In genomic region chr13:99275093-99275469, GRCh38 we compare ENCODE assay signal across 11 cellular contexts.
DNase-seq lines count a peak whose midpoint lies in the region; ATAC-seq lines count a peak whose summit lies in the region.
"Had no signal": no experiment of that assay in that cellular context is flagged by ENCODE, and none has a peak within 500 bp of the region (broad histone marks: within the 10 kb centered on the region; RNA-seq: fewer than 3 reads in every experiment).

No MANE protein-coding gene starts in this region.

- H3K4me1 Mint-ChIP-seq in effector memory CD8-positive, alpha-beta T cell (ENCODE audit: low read depth in 2 of 2) = peaks cover 68 to 92% of the 10 kb centered on the region in 2 donors

- H3K4me3 Mint-ChIP-seq in effector memory CD8-positive, alpha-beta T cell = peak overlapping the region; percentile 58 to 64

- DNase-seq in ACHN = peak; percentile 20
- peak; percentile 65 for DNase-seq in GM03348 (ENCODE audit: low spot score)
- DNase-seq in T-helper 1 cell = peak in 3 of 5 donors; percentile 24 to 58 (median 31)
- DNase-seq in effector memory CD8-positive, alpha-beta T cell = peak in 2 of 3 experiments; percentile 24 to 29
- no peak for DNase-seq in NCI-H82 treated with DMSO at 0.1 percent for 48 hours (lab: John Stamatoyannopoulos, UW; ENCODE audit: unreplicated experiment)
- no peak for DNase-seq in NCI-H2196 treated with DMSO at 0.1 percent for 48 hours (lab: John Stamatoyannopoulos, UW; ENCODE audit: unreplicated experiment)
- DNase-seq: left colon had no signal

- peaks cover 0 to 2% of the 10 kb centered on the region in 2 donors for H3K9me3 Mint-ChIP-seq in effector memory CD8-positive, alpha-beta T cell

- ATAC-seq in effector memory CD8-positive, alpha-beta T cell (replicated peaks) = peak; percentile 67
- ATAC-seq in HG03521 (IDR thresholded peaks at IDR 0.05; ENCODE audit: unreplicated experiment) (no peak), GM18870 (IDR thresholded peaks at IDR 0.05; ENCODE audit: unreplicated experiment) (no peak)
- ATAC-seq: K562, left colon, Right ventricle myocardium inferior had no signal

- peak overlapping the region; percentile 96 to 98 for H3K27ac Mint-ChIP-seq in effector memory CD8-positive, alpha-beta T cell

- H3K36me3 Mint-ChIP-seq in effector memory CD8-positive, alpha-beta T cell (ENCODE audit: insufficient read depth) = peaks cover 24% of the 10 kb centered on the region

- H3K27me3 Mint-ChIP-seq in effector memory CD8-positive, alpha-beta T cell = no peaks in the 10 kb centered on the region

- in situ Hi-C loops in ACHN (cut with HindIII; ENCODE audit: low pct_ligation_motif_present, low pct_unique_long_range_greater_than_20kb, low sequenced_read_pairs) = no loop called here

Comparison
In these comparisons a context has a peak if more than half of its experiments do, and no peak if none do; other contexts are left out.
1. DNase-seq: peak in ACHN (single experiment), GM03348 (single experiment), T-helper 1 cell (3 of 5) and effector memory CD8-positive, alpha-beta T cell (2 of 3); none in NCI-H82 treated with DMSO at 0.1 percent for 48 hours (single experiment) and NCI-H2196 treated with DMSO at 0.1 percent for 48 hours (single experiment).